Comparison of ENCODE assay signal across 1 cellular context in the genomic region with DNA sequence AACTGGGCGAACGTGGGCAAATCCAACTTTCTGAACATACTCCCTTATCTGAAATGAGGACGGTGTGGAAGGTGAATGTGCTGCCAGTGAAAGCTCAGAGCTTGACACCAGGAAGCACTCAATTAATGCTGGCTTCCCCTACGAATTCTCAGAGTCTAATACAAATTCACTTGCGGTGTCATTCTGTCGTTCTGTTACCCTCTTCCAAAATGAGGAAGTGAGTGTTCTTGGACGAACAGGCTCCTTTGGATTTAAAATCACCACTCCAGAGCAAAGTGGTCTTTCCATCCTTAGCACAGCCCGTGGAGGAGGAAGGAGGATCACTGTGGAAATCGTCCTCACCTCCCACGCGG.
TF ChIP-seq lines count a peak whose summit lies in the region.

No MANE protein-coding gene starts in this region.

TF ChIP-seq in HepG2, 621 proteins besides CTCF, POLR2A, EP300 and RAD21:
- TF ChIP-seq TEAD3 (CRISPR knock-in tag; optimal IDR thresholded peaks at IDR 0.05; ENCODE audit: borderline replicate concordance) (peak; percentile 20), ZNF251 (CRISPR knock-in tag; IDR thresholded peaks at IDR 0.05) (peak; percentile 47; the same call in 1 of the 2 replicates), NAIF1 (CRISPR knock-in tag; IDR thresholded peaks at IDR 0.05; ENCODE audit: borderline replicate concordance) (0 out of 2 replicates have a peak, but pooled peaks have one; percentile 17), JUN (CRISPR knock-in tag; IDR thresholded peaks at IDR 0.05) (0 out of 2 replicates have a peak, but pooled peaks have one; percentile 15), SRSF4 (IDR thresholded peaks at IDR 0.05; ENCODE audit: low read depth, low read length, poor library complexity, severe bottlenecking) (no peak), IKZF4 (CRISPR knock-in tag; IDR thresholded peaks at IDR 0.05; ENCODE audit: borderline replicate concordance, low read depth, not compliant biosample characterization) (peak; percentile 13), SRY (CRISPR knock-in tag; IDR thresholded peaks at IDR 0.05) (no peak), PAX8 (CRISPR knock-in tag; IDR thresholded peaks at IDR 0.05; ENCODE audit: borderline replicate concordance) (0 out of 2 replicates have a peak, but pooled peaks have one; percentile 38), ZNF343 (CRISPR knock-in tag; IDR thresholded peaks at IDR 0.05) (0 out of 2 replicates have a peak, but pooled peaks have one; percentile 38), ZNF326 (CRISPR knock-in tag; IDR thresholded peaks at IDR 0.05; ENCODE audit: borderline replicate concordance) (0 out of 2 replicates have a peak, but pooled peaks have one; percentile 25), DNMT3B (CRISPR knock-in tag; conservative IDR thresholded peaks at IDR 0.05) (no peak), ZBTB42 (CRISPR knock-in tag; IDR thresholded peaks at IDR 0.05) (no peak), ATF5 (CRISPR knock-in tag; IDR thresholded peaks at IDR 0.05; ENCODE audit: low read depth) (0 out of 2 replicates have a peak, but pooled peaks have one; percentile 49), ZNF407 (CRISPR knock-in tag; IDR thresholded peaks at IDR 0.05; ENCODE audit: not compliant biosample characterization) (peak; percentile 8), ZSCAN31 (CRISPR knock-in tag; IDR thresholded peaks at IDR 0.05; ENCODE audit: low read depth) (0 out of 2 replicates have a peak, but pooled peaks have one; percentile 21), SPEN (CRISPR knock-in tag; IDR thresholded peaks at IDR 0.05; ENCODE audit: low read depth) (0 out of 2 replicates have a peak, but pooled peaks have one; percentile 46)
- TF ChIP-seq, protein P1, sequence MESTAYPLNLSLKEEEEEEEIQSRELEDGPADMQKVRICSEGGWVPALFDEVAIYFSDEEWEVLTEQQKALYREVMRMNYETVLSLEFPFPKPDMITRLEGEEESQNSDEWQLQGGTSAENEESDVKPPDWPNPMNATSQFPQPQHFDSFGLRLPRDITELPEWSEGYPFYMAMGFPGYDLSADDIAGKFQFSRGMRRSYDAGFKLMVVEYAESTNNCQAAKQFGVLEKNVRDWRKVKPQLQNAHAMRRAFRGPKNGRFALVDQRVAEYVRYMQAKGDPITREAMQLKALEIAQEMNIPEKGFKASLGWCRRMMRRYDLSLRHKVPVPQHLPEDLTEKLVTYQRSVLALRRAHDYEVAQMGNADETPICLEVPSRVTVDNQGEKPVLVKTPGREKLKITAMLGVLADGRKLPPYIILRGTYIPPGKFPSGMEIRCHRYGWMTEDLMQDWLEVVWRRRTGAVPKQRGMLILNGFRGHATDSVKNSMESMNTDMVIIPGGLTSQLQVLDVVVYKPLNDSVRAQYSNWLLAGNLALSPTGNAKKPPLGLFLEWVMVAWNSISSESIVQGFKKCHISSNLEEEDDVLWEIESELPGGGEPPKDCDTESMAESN (CRISPR knock-in tag; conservative IDR thresholded peaks at IDR 0.05): no peak
- TF ChIP-seq, protein P2, sequence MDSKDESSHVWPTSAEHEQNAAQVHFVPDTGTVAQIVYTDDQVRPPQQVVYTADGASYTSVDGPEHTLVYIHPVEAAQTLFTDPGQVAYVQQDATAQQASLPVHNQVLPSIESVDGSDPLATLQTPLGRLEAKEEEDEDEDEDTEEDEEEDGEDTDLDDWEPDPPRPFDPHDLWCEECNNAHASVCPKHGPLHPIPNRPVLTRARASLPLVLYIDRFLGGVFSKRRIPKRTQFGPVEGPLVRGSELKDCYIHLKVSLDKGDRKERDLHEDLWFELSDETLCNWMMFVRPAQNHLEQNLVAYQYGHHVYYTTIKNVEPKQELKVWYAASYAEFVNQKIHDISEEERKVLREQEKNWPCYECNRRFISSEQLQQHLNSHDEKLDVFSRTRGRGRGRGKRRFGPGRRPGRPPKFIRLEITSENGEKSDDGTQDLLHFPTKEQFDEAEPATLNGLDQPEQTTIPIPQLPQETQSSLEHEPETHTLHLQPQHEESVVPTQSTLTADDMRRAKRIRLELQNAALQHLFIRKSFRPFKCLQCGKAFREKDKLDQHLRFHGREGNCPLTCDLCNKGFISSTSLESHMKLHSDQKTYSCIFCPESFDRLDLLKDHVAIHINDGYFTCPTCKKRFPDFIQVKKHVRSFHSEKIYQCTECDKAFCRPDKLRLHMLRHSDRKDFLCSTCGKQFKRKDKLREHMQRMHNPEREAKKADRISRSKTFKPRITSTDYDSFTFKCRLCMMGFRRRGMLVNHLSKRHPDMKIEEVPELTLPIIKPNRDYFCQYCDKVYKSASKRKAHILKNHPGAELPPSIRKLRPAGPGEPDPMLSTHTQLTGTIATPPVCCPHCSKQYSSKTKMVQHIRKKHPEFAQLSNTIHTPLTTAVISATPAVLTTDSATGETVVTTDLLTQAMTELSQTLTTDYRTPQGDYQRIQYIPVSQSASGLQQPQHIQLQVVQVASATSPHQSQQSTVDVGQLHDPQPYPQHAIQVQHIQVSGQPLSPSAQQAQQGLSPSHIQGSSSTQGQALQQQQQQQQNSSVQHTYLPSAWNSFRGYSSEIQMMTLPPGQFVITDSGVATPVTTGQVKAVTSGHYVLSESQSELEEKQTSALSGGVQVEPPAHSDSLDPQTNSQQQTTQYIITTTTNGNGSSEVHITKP (CRISPR knock-in tag; IDR thresholded peaks at IDR 0.05; ENCODE audit: low read depth): 0 out of 2 replicates have a peak, but pooled peaks have one; percentile 8
